8 cellular contexts compared by ENCODE assay signal in genomic region chr1:111335214-111335877, GRCh38. TPM values are rescaled to one million over a fixed set of nuclear protein-coding genes. Genes with fewer than 3 reads are reported as not detected.
"Had no signal": no experiment of that assay in that cellular context is flagged by ENCODE, and none has a peak within 500 bp of the region (broad histone marks: within the 10 kb centered on the region; RNA-seq: fewer than 3 reads in every experiment).

No MANE protein-coding gene starts in this region.

RNA-seq across cellular contexts. Expression of gene CHIA, which starts 44.7 kb away (rescaled TPM):
- total RNA-seq: HT1080, K562, M059J, PC-9, Peyer's patch, Right ventricle myocardium superior, RPMI7951, SJSA1 had no signal
- polyA plus RNA-seq: K562 had no signal
